ENCODE assay signal across 9 cellular contexts in the genomic region with DNA sequence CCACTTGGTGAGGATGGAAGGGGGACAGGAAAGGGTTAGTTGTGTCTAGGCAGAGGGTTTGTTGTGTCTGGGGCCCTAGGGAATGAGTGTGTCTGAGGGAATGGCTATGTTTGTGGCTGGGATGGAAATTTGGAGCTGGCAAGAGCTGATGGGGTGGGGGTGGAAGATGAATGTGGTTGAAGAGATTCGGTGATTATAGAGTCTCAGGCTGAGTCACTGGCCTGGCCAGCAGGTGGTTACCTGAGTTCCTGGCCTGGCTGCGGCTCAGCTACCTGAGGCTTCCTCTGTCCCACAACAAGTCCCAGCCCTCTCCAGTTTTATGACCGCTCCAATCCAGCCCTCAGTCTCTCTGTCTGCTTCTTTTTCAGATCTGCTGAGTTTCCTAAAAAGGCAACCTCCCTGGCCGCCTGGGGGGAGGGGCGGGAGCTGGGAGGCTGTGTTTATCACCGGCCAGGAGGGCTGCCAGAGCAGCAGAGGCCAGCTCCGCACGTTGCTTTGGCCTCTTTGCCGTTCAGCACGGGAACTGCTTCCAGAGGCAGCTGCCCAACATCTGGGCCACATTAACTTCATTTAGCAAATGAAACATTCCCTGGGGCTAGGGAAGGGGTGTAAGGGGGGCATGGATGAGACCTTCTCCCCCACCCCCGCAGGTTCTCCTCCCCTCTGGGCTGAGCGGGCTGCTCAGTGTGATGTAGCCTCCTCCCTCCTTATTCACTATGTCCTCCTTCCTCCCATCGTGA. TPM values are rescaled to one million over a fixed set of nuclear protein-coding genes. Genes with fewer than 3 reads are reported as not detected.
A peak's percentile ranks its signal among the peaks of the same experiment; 100 is the strongest.
DNase-seq lines count a peak whose midpoint lies in the region; ATAC-seq, FAIRE-seq and TF ChIP-seq lines count a peak whose summit lies in the region.
"Had no signal": no experiment of that assay in that cellular context is flagged by ENCODE, and none has a peak within 500 bp of the region (broad histone marks: within the 10 kb centered on the region; RNA-seq: fewer than 3 reads in every experiment).

No MANE protein-coding gene starts in this region.

- H3K27me3 ChIP-seq in H9 (ENCODE audit: insufficient read depth, low read length) (0 out of 2 replicates have a peak, but pooled peaks cover 2% of the 10 kb centered on the region), iPS-20b (ENCODE audit: insufficient read depth, low read length) (no peaks in the 10 kb centered on the region), skeletal muscle tissue (ENCODE audit: control insufficient read depth in 3 of 3, insufficient read depth in 3 of 3, low read length in 3 of 3) (no peaks in the 10 kb centered on the region)

- peak; percentile 82 for DNase-seq in H9
- DNase-seq in astrocyte of the spinal cord (ENCODE audit: low read depth, low spot score) = peak; percentile 83
- no peak for DNase-seq in T-cell
- DNase-seq in SW 1271 (lab: John Stamatoyannopoulos, UW) = no peak
- no peak for DNase-seq in D721Med (ENCODE audit: insufficient read length, low spot score)
- DNase-seq: SHP77 treated with DMSO at 0.1 percent for 48 hours had no signal

- H3K4me1 ChIP-seq in H9 (ENCODE audit: insufficient read depth, low read length) (peaks cover 21% of the 10 kb centered on the region), iPS-20b (ENCODE audit: insufficient read depth, low read length) (peaks cover 27% of the 10 kb centered on the region), skeletal muscle tissue (ENCODE audit: control insufficient read depth in 3 of 3, insufficient read depth in 3 of 3, low read length in 3 of 3) (peaks cover 42 to 56% (median 49%) of the 10 kb centered on the region in 3 donors)

- WGBS in H9 (ENCODE audit: extremely low coverage, insufficient read length, low lambda C conversion rate) = no CpG with 5 or more reads among the region's 13 CpGs

- H3K14ac ChIP-seq in H9 (ENCODE audit: insufficient read depth, low read length) = peak overlapping the region; percentile 27; the same call in 1 of the 2 replicates

- no peak for FAIRE-seq in D721Med (lab: Jason Lieb, UNC)

- H2AFZ ChIP-seq in H9 (ENCODE audit: low read length) = peak overlapping the region; percentile 4

- H3K9ac ChIP-seq in H9 (ENCODE audit: extremely low read depth, insufficient read length, low read length) = no peak overlapping the region
- H3K9ac ChIP-seq in iPS-20b (ENCODE audit: low read depth, low read length) = peak overlapping the region; percentile 70; the same call in 1 of the 2 replicates
- H3K9ac ChIP-seq in skeletal muscle tissue (ENCODE audit: low read depth in 1 of 3, low read length in 3 of 3) = peak overlapping the region in 2 of 3 donors; percentile 15 to 28

- no peak overlapping the region for H4K91ac ChIP-seq in H9 (ENCODE audit: insufficient read length, low read depth, low read length)

- peak overlapping the region; percentile 35 to 44; a peak in 4 of 5 replicates for H3K4me3 Mint-ChIP-seq in H9
- H3K4me3 Mint-ChIP-seq in T-cell = no peak overlapping the region

- H3K4me3 ChIP-seq in astrocyte of the spinal cord (ENCODE audit: low read depth, low read length) (no peak overlapping the region), iPS-20b (ENCODE audit: low read length) (peak overlapping the region; percentile 3; the same call in 1 of the 2 replicates), skeletal muscle tissue (ENCODE audit: low read length in 3 of 3) (no peak overlapping the region)

- H3K4me1 Mint-ChIP-seq in H9 (peaks cover 38 to 40% of the 10 kb centered on the region in 2 experiments), T-cell (peaks cover 0 to 4% (median 1%) of the 10 kb centered on the region in 3 donors)

- H3T11ph ChIP-seq in H9 (ENCODE audit: low read length) = no peak overlapping the region

- H3K4me2 ChIP-seq in H9 (ENCODE audit: insufficient read depth, insufficient read length, low read length) = peak overlapping the region; percentile 17

- TF ChIP-seq CTCF in H9 (conservative IDR thresholded peaks at IDR 0.05) (peak; percentile 24; the same call in 1 of the 3 replicates), astrocyte of the spinal cord (IDR thresholded peaks at IDR 0.05; ENCODE audit: low read depth, low read length) (no peak), D721Med (IDR thresholded peaks at IDR 0.05; ENCODE audit: insufficient read depth, missing control alignments) (no peak)

- no peak for ATAC-seq in T-cell (replicated peaks in 1 of 4)
- ATAC-seq in HG02852 (IDR thresholded peaks at IDR 0.05; ENCODE audit: unreplicated experiment) = no peak

- H3K27ac ChIP-seq in H9 (ENCODE audit: insufficient read length, low read depth, low read length) (no peak overlapping the region), iPS-20b (ENCODE audit: low read length) (peak overlapping the region; percentile 59), skeletal muscle tissue (ENCODE audit: low read depth, low read length) (peak overlapping the region; percentile 74)

- peak overlapping the region; percentile 82 to 96 (median 87) for H3K27ac Mint-ChIP-seq in H9
- no peak overlapping the region for H3K27ac Mint-ChIP-seq in T-cell

- no peak overlapping the region for H2BK12ac ChIP-seq in H9 (ENCODE audit: insufficient read length, low read depth, low read length)

- no peaks in the 10 kb centered on the region; a peak in 1 of 5 replicates for H3K9me3 Mint-ChIP-seq in H9
- H3K9me3 Mint-ChIP-seq in T-cell = no peaks in the 10 kb centered on the region

- H2BK5ac ChIP-seq in H9 (ENCODE audit: insufficient read length, low read length) = no peak overlapping the region

- POLR2A ChIA-PET in T-cell (lab: Charles Lee) = no interaction called here

- no peak overlapping the region for H4K8ac ChIP-seq in H9 (replicated peaks; ENCODE audit: insufficient read length, low read depth, low read length)

- H2AK5ac ChIP-seq in H9 (ENCODE audit: insufficient read length, low read length) = no peak overlapping the region

- no peaks in the 10 kb centered on the region for H3K23me2 ChIP-seq in H9 (ENCODE audit: insufficient read length, low read depth, low read length, poor library complexity, severe bottlenecking)

- no peak overlapping the region for H4K5ac ChIP-seq in H9 (ENCODE audit: insufficient read length, low read depth, low read length)

- H2BK15ac ChIP-seq in H9 (ENCODE audit: low read depth, low read length) = no peak overlapping the region

- in situ Hi-C loops in astrocyte of the spinal cord (cut with HindIII; ENCODE audit: low sequenced_read_pairs) = no loop called here

- no peaks in the 10 kb centered on the region for H3K79me2 ChIP-seq in H9 (ENCODE audit: insufficient read depth, low read length)

- H3K79me1 ChIP-seq in H9 (ENCODE audit: insufficient read depth, low read depth, low read length, poor library complexity, severe bottlenecking) = no peaks in the 10 kb centered on the region

- H2BK20ac ChIP-seq in H9 (ENCODE audit: low read depth, low read length, poor library complexity, severe bottlenecking) = no peak overlapping the region

- H3K9me3 ChIP-seq in H9 (ENCODE audit: control insufficient read depth, low read depth, low read length) = no peaks in the 10 kb centered on the region
- no peaks in the 10 kb centered on the region for H3K9me3 ChIP-seq in iPS-20b (ENCODE audit: insufficient read depth, low read depth, low read length)
- no peaks in the 10 kb centered on the region for H3K9me3 ChIP-seq in skeletal muscle tissue (ENCODE audit: control insufficient read depth in 3 of 3, low read length in 3 of 3)

- no peaks in the 10 kb centered on the region; a peak in 1 of 7 replicates for H3K36me3 Mint-ChIP-seq in H9 (ENCODE audit: insufficient read depth in 1 of 3, low read depth in 3 of 3)
- no peaks in the 10 kb centered on the region for H3K36me3 Mint-ChIP-seq in T-cell

- CTCF ChIA-PET in T-cell (lab: Charles Lee) = no interaction called here

- peak overlapping the region; percentile 40 for H3K18ac ChIP-seq in H9 (ENCODE audit: insufficient read length, low read depth, low read length)

- no peak overlapping the region for H3K23ac ChIP-seq in H9 (ENCODE audit: insufficient read length, low read depth, low read length)

- H3K27me3 Mint-ChIP-seq in H9 (ENCODE audit: low read depth) (peaks cover 6% of the 10 kb centered on the region), T-cell (peaks cover 9 to 12% of the 10 kb centered on the region in 2 donors)

- H4K20me1 ChIP-seq in H9 (ENCODE audit: control insufficient read depth, insufficient read depth, insufficient read length) = no peaks in the 10 kb centered on the region

- H3K36me3 ChIP-seq in iPS-20b (ENCODE audit: insufficient read depth, low read depth, low read length) = no peaks in the 10 kb centered on the region
- no peaks in the 10 kb centered on the region for H3K36me3 ChIP-seq in skeletal muscle tissue (ENCODE audit: control insufficient read depth in 3 of 3, insufficient read depth in 3 of 3, low read length in 3 of 3)

- H2BK120ac ChIP-seq in H9 (ENCODE audit: low read depth, low read length, poor library complexity, severe bottlenecking) = no peak overlapping the region

- H3K56ac ChIP-seq in H9 (ENCODE audit: insufficient read length, low read depth, low read length) = no peak overlapping the region

- no peak overlapping the region for H3K4ac ChIP-seq in H9 (ENCODE audit: low read depth, low read length)

RNA-seq across cellular contexts. Expression of a gene that starts 21.8 kb away (rescaled TPM):
- total RNA-seq in H9 (2021) (not detected in 2 replicates), skeletal muscle tissue (11.0 TPM), T-cell (1 to 10 TPM in 1 of 5 donors, under 1 TPM in 4; 0.22 to 3.8 (median 0.26) TPM)

RNA-seq across cellular contexts. Expression of a gene that starts 48.3 kb away (rescaled TPM):
- total RNA-seq in H9 (2021) (1.6 and 3.1 TPM in 2 replicates), skeletal muscle tissue (5.2 TPM), T-cell (10 to 100 TPM; 13.4 to 19.1 (median 15.2) TPM)

Comparison
In these comparisons a context has a peak if more than half of its experiments do, and no peak if none do; other contexts are left out.
1. DNase-seq: peak in H9 (single experiment) and astrocyte of the spinal cord (single experiment); none in T-cell (0 of 34), SW 1271 (0 of 2) and D721Med (single experiment).
2. H3K27ac Mint-ChIP-seq: peak in H9 (3 of 3); none in T-cell (0 of 2).
3. H3K4me3 Mint-ChIP-seq: peak in H9 (2 of 2); none in T-cell (0 of 3).